15 cellular contexts compared by ENCODE assay signal in genomic region chr2:108917078-108917440, GRCh38.
DNase-seq lines count a peak whose midpoint lies in the region; ATAC-seq and TF ChIP-seq lines count a peak whose summit lies in the region.
"Had no signal": no experiment of that assay in that cellular context is flagged by ENCODE, and none has a peak within 500 bp of the region (broad histone marks: within the 10 kb centered on the region; RNA-seq: fewer than 3 reads in every experiment).

No MANE protein-coding gene starts in this region.

- peak; percentile 50 to 65 for DNase-seq in SJCRH30
- DNase-seq in fibroblast of pulmonary artery (ENCODE audit: low read depth), result peak; percentile 28
- peak in 1 of 10 donors; percentile 36 for DNase-seq in naive thymus-derived CD8-positive, alpha-beta T cell
- peak; percentile 33 for DNase-seq in transverse colon
- no peak for DNase-seq in uterus
- DNase-seq in NCI-H1694 (lab: John Stamatoyannopoulos, UW), result no peak
- DNase-seq: activated CD4-positive, alpha-beta T cell treated with anti-CD3 and anti-CD28 coated beads, Interleukin-2, amount 10 ng/mL, durations not matched to agents 24 days and 14 days; amniotic stem cell; cortex of kidney; MG63 had no signal

- H3K27ac Mint-ChIP-seq in naive thymus-derived CD8-positive, alpha-beta T cell, result peak overlapping the region in 7 of 10 donors; percentile 26 to 80 (median 60)
- H3K27ac Mint-ChIP-seq: activated CD4-positive, alpha-beta T cell treated with anti-CD3 and anti-CD28 coated beads, Interleukin-2, amount 10 ng/mL, durations not matched to agents 24 days and 14 days; activated T-helper 1 cell treated with anti-CD3 and anti-CD28 coated beads, Interleukin-12 subunit alpha, Interleukin-12 subunit beta, Interleukin-2, Interleukin-4 antibody, amounts not matched to agents 30 ng/mL and 10 ng/mL and 1 ng/mL, durations not matched to agents 14 hours and 24 hours and 36 hours; memory B cell had no signal

- H3K4me1 ChIP-seq in SJCRH30, result peaks cover 5% of the 10 kb centered on the region
- H3K4me1 ChIP-seq in transverse colon, result peaks cover 5 to 12% (median 9%) of the 10 kb centered on the region in 4 donors
- H3K4me1 ChIP-seq in uterus, result no peaks in the 10 kb centered on the region
- H3K4me1 ChIP-seq: parathyroid adenoma had no signal

- H3K4me1 Mint-ChIP-seq in naive thymus-derived CD8-positive, alpha-beta T cell, result peaks cover 3 to 25% (median 14%) of the 10 kb centered on the region in 4 donors
- H3K4me1 Mint-ChIP-seq: memory B cell had no signal

- H3K36me3 ChIP-seq in SJCRH30, result no peaks in the 10 kb centered on the region
- no peaks in the 10 kb centered on the region for H3K36me3 ChIP-seq in transverse colon
- H3K36me3 ChIP-seq in uterus, result no peaks in the 10 kb centered on the region
- H3K36me3 ChIP-seq: MG63 had no signal

- TF ChIP-seq EP300 in transverse colon (IDR thresholded peaks at IDR 0.05; ENCODE audit: low read depth), result no peak

- H3K4me3 ChIP-seq in SJCRH30 (0 out of 2 replicates have a peak overlapping the region, but pooled peaks have one; percentile 2), fibroblast of pulmonary artery (replicated peaks; ENCODE audit: low read depth, low read length) (no peak overlapping the region), transverse colon (no peak overlapping the region), uterus (no peak overlapping the region)
- H3K4me3 ChIP-seq: MG63 had no signal

- WGBS in transverse colon (ENCODE audit: low coverage in 1 of 2), 2 donors, result 26 to 31% methylated on average over 3 to 10 of the region's 10 CpGs

- no peaks in the 10 kb centered on the region for H3K9me3 ChIP-seq in SJCRH30 (replicated peaks)
- H3K9me3 ChIP-seq in transverse colon, result no peaks in the 10 kb centered on the region
- no peaks in the 10 kb centered on the region for H3K9me3 ChIP-seq in uterus
- H3K9me3 ChIP-seq: MG63 had no signal

- TF ChIP-seq CTCF in fibroblast of pulmonary artery (IDR thresholded peaks at IDR 0.05; ENCODE audit: low read length, missing control alignments) (no peak), transverse colon (IDR thresholded peaks at IDR 0.05) (no peak), uterus (IDR thresholded peaks at IDR 0.05) (no peak)

- no peak for ATAC-seq in naive thymus-derived CD8-positive, alpha-beta T cell
- ATAC-seq in GM21367 (IDR thresholded peaks at IDR 0.05; ENCODE audit: unreplicated experiment) (no peak), HG03520 (IDR thresholded peaks at IDR 0.05; ENCODE audit: unreplicated experiment) (no peak)

- intact Hi-C loops in transverse colon (cut with DNase I; ENCODE audit: low total_unique reads), result no loop called here
- intact Hi-C loops in uterus (cut with DNase I; ENCODE audit: low total_unique reads), result no loop called here

- H3K27ac ChIP-seq in SJCRH30 (no peak overlapping the region), transverse colon (peak overlapping the region in 2 of 4 donors; percentile 4 to 53), uterus (no peak overlapping the region)
- H3K27ac ChIP-seq: parathyroid adenoma had no signal

- H3K27me3 ChIP-seq in SJCRH30 (no peaks in the 10 kb centered on the region; the same call in 1 of the 2 replicates), transverse colon (no peaks in the 10 kb centered on the region), uterus (no peaks in the 10 kb centered on the region)
- H3K27me3 ChIP-seq: MG63 had no signal

- H3K4me3 Mint-ChIP-seq in naive thymus-derived CD8-positive, alpha-beta T cell, result no peak overlapping the region
- H3K4me3 Mint-ChIP-seq: activated CD4-positive, alpha-beta T cell treated with anti-CD3 and anti-CD28 coated beads, Interleukin-2, amount 10 ng/mL, durations not matched to agents 24 days and 14 days; activated T-helper 1 cell treated with anti-CD3 and anti-CD28 coated beads, Interleukin-12 subunit alpha, Interleukin-12 subunit beta, Interleukin-2, Interleukin-4 antibody, amounts not matched to agents 30 ng/mL and 10 ng/mL and 1 ng/mL, durations not matched to agents 14 hours and 24 hours and 36 hours; memory B cell had no signal

- H3K9me3 Mint-ChIP-seq in naive thymus-derived CD8-positive, alpha-beta T cell, result no peaks in the 10 kb centered on the region
- H3K9me3 Mint-ChIP-seq: activated CD4-positive, alpha-beta T cell treated with anti-CD3 and anti-CD28 coated beads, Interleukin-2, amount 10 ng/mL, durations not matched to agents 24 days and 14 days; activated T-helper 1 cell treated with anti-CD3 and anti-CD28 coated beads, Interleukin-12 subunit alpha, Interleukin-12 subunit beta, Interleukin-2, Interleukin-4 antibody, amounts not matched to agents 30 ng/mL and 10 ng/mL and 1 ng/mL, durations not matched to agents 14 hours and 24 hours and 36 hours; memory B cell had no signal

- TF ChIP-seq POLR2A in transverse colon (IDR thresholded peaks at IDR 0.05) (no peak), uterus (IDR thresholded peaks at IDR 0.05) (no peak)

- H3K36me3 Mint-ChIP-seq in naive thymus-derived CD8-positive, alpha-beta T cell, result peaks cover 0 to 55% (median 0%) of the 10 kb centered on the region in 3 donors
- H3K36me3 Mint-ChIP-seq: memory B cell had no signal

- in situ Hi-C loops in transverse colon (cut with MboI; ENCODE audit: low pct_ligation_motif_present in 1 of 4, low pct_unique_long_range_greater_than_20kb in 1 of 4, low sequenced_read_pairs in 3 of 4), result no loop called here

- POLR2A ChIA-PET in naive thymus-derived CD8-positive, alpha-beta T cell (lab: Charles Lee), result no interaction called here

- no peaks in the 10 kb centered on the region for H3K27me3 Mint-ChIP-seq in naive thymus-derived CD8-positive, alpha-beta T cell
- H3K27me3 Mint-ChIP-seq: activated CD4-positive, alpha-beta T cell treated with anti-CD3 and anti-CD28 coated beads, Interleukin-2, amount 10 ng/mL, durations not matched to agents 24 days and 14 days had no signal

Comparison
In these comparisons a context has a peak if more than half of its experiments do, and no peak if none do; other contexts are left out.
1. DNase-seq: peak in SJCRH30 (2 of 2), fibroblast of pulmonary artery (single experiment) and transverse colon (single experiment); none in uterus (0 of 2) and NCI-H1694 (single experiment).